8 cellular contexts compared by ENCODE assay signal in genomic region chr10:95601116-95601719, GRCh38. TPM values are rescaled to one million over a fixed set of nuclear protein-coding genes. Genes with fewer than 3 reads are reported as not detected.
A peak's percentile ranks its signal among the peaks of the same experiment; 100 is the strongest.
DNase-seq lines count a peak whose midpoint lies in the region; ATAC-seq and TF ChIP-seq lines count a peak whose summit lies in the region.

No MANE protein-coding gene starts in this region.

- H3K9me3 Mint-ChIP-seq in T-cell = no peaks in the 10 kb centered on the region
- H3K9me3 Mint-ChIP-seq in brain = peaks cover 6 to 8% (median 7%) of the 10 kb centered on the region in 5 experiments

- CTCF ChIA-PET in T-cell (lab: Charles Lee) = interaction anchor here (0.6 to 3.9 kb wide), 4 partner anchors 171 to 1948 kb away, joined by 3 to 24 read pairs (median 6); no protein-coding TSS in a partner anchor

- peak; percentile 97 for TF ChIP-seq CTCF in C4-2B (conservative IDR thresholded peaks at IDR 0.05)
- peak; percentile 98 for TF ChIP-seq CTCF in brain (conservative IDR thresholded peaks at IDR 0.05)

- H3K4me1 Mint-ChIP-seq in T-cell (no peaks in the 10 kb centered on the region), brain (peaks cover 19% of the 10 kb centered on the region)

- H3K36me3 Mint-ChIP-seq in T-cell (peaks cover 4% of the 10 kb centered on the region), brain (peaks cover 6% of the 10 kb centered on the region)

- peak; percentile 58 for ATAC-seq in GM21576 (IDR thresholded peaks at IDR 0.05; ENCODE audit: unreplicated experiment)
- ATAC-seq in T-cell (replicated peaks in 1 of 4) = peak in 2 of 4 experiments; percentile 51 to 53
- peak; percentile 95 for ATAC-seq in sciatic nerve
- ATAC-seq in GM19324 (IDR thresholded peaks at IDR 0.05; ENCODE audit: low FRiP score, unreplicated experiment) = no peak

- H3K27ac ChIP-seq in C4-2B = no peak overlapping the region

- H3K27ac Mint-ChIP-seq in T-cell (no peak overlapping the region), brain (peak overlapping the region in 3 of 5 experiments; percentile 1 to 56 (median 15))

- intact Hi-C loops in sciatic nerve (cut with DNase I) = loop anchor here (5.0 to 10.0 kb wide), 2 partner anchors 164 to 226 kb away; no protein-coding TSS in a partner anchor

- POLR2A ChIA-PET in T-cell (lab: Charles Lee) = no interaction called here

- DNase-seq in NCI-H187 (lab: John Stamatoyannopoulos, UW) = peak; percentile 3 to 59
- peak in 28 of 34 experiments; percentile 3 to 49 (median 19) for DNase-seq in T-cell
- peak; percentile 86 for DNase-seq in iPS DF 19.7 (ENCODE audit: low read depth, low spot score)
- DNase-seq in sciatic nerve (ENCODE audit: low spot score) = peak; percentile 86

- H3K27me3 Mint-ChIP-seq in T-cell = peaks cover 5 to 7% of the 10 kb centered on the region in 2 donors
- no peaks in the 10 kb centered on the region for H3K27me3 Mint-ChIP-seq in brain

- H3K4me3 Mint-ChIP-seq in T-cell (no peak overlapping the region), brain (no peak overlapping the region)

RNA-seq across cellular contexts. Expression of gene SORBS1, which starts 40.0 kb away (rescaled TPM):
- total RNA-seq in T-cell (1 to 10 TPM in 4 of 5 donors, under 1 TPM in 1; 0.98 to 2.4 (median 1.8) TPM), sciatic nerve (593 TPM)
- 21.1 TPM for polyA plus RNA-seq in brain (ENCODE audit: insufficient read depth, low read depth, low replicate concordance)

RNA-seq across cellular contexts. Expression of gene ALDH18A1, which starts 55.3 kb away (rescaled TPM):
- total RNA-seq in T-cell (10 to 100 TPM; 24.7 to 32.7 (median 28.4) TPM), sciatic nerve (23.2 TPM)
- polyA plus RNA-seq in brain (ENCODE audit: insufficient read depth, low read depth, low replicate concordance) = 31.1 TPM

Comparison
In these comparisons a context has a peak if more than half of its experiments do, and no peak if none do; other contexts are left out.
1. DNase-seq: peak in every context shown above with its lines; median percentile 86 in iPS DF 19.7; 86 in sciatic nerve; 31 in NCI-H187; 19 in T-cell.
2. H3K27ac Mint-ChIP-seq: peak in brain (3 of 5); none in T-cell (0 of 2).
3. RNA of gene SORBS1, which starts 40.0 kb away (total RNA-seq): 593 TPM in sciatic nerve (single experiment); 0.98 to 2.4 TPM in T-cell; every median in the first group is over 100 times any median in the second.